In genomic region chr1:40691538-40692428, GRCh38 we compare ENCODE assay signal across 8 cellular contexts. TPM values are rescaled to one million over a fixed set of nuclear protein-coding genes. Genes with fewer than 3 reads are reported as not detected.
DNase-seq lines count a peak whose midpoint lies in the region; FAIRE-seq and TF ChIP-seq lines count a peak whose summit lies in the region.

Gene NFYC, plus strand, starts transcription at chr1:40691704. Its CDS starts 47,140 bp downstream, at chr1:40738844.

- TF ChIP-seq POLR2A in H54 (IDR thresholded peaks at IDR 0.05; ENCODE audit: low read depth, low read length) = peak; percentile 83

- no peaks in the 10 kb centered on the region for H3K27me3 Mint-ChIP-seq in nephron (ENCODE audit: low read depth)
- no peaks in the 10 kb centered on the region for H3K27me3 Mint-ChIP-seq in stimulated activated naive CD8-positive, alpha-beta T cell treated with anti-CD3 and anti-CD28 coated beads, Interleukin-15, Interleukin-2, amounts not matched to agents 100 ng/mL and 50 ng/mL, for 24 hours

- FAIRE-seq in H54 (lab: Jason Lieb, UNC) = peak; percentile 96

- TF ChIP-seq CTCF in fibroblast of pulmonary artery (IDR thresholded peaks at IDR 0.05; ENCODE audit: low read length, missing control alignments) (no peak), nephron (IDR thresholded peaks at IDR 0.05; ENCODE audit: unreplicated experiment in 3 of 3) (no peak)

- peaks cover 25% of the 10 kb centered on the region for H3K36me3 Mint-ChIP-seq in nephron (ENCODE audit: low read depth)
- peaks cover 33% of the 10 kb centered on the region for H3K36me3 Mint-ChIP-seq in stimulated activated naive CD8-positive, alpha-beta T cell treated with anti-CD3 and anti-CD28 coated beads, Interleukin-15, Interleukin-2, amounts not matched to agents 100 ng/mL and 50 ng/mL, for 24 hours (ENCODE audit: low read depth)

- peak within 1 kb of the TSS; percentile 93 to 98 (median 95) for H3K27ac Mint-ChIP-seq in nephron
- H3K27ac Mint-ChIP-seq in stimulated activated naive CD8-positive, alpha-beta T cell treated with anti-CD3 and anti-CD28 coated beads, Interleukin-15, Interleukin-2, amounts not matched to agents 100 ng/mL and 50 ng/mL, for 24 hours = peak within 1 kb of the TSS; percentile 97

- H3K4me3 Mint-ChIP-seq in nephron = peak within 1 kb of the TSS; percentile 94 to 97 (median 95)
- peak within 1 kb of the TSS; percentile 91 for H3K4me3 Mint-ChIP-seq in stimulated activated naive CD8-positive, alpha-beta T cell treated with anti-CD3 and anti-CD28 coated beads, Interleukin-15, Interleukin-2, amounts not matched to agents 100 ng/mL and 50 ng/mL, for 24 hours

- H3K4me3 ChIP-seq in fibroblast of pulmonary artery (replicated peaks; ENCODE audit: low read depth, low read length) = peak within 1 kb of the TSS; percentile 75

- H3K4me1 Mint-ChIP-seq in nephron = peaks cover 37% of the 10 kb centered on the region
- H3K4me1 Mint-ChIP-seq in stimulated activated naive CD8-positive, alpha-beta T cell treated with anti-CD3 and anti-CD28 coated beads, Interleukin-15, Interleukin-2, amounts not matched to agents 100 ng/mL and 50 ng/mL, for 24 hours (ENCODE audit: low read depth) = peaks cover 57% of the 10 kb centered on the region

- DNase-seq in EL (peak; percentile 99), H54 (ENCODE audit: insufficient read length, low spot score) (peak; percentile 91), M059J (ENCODE audit: low read depth) (peak; percentile 99), SHP77 (lab: John Stamatoyannopoulos, UW) (peak; percentile 99), fibroblast of pulmonary artery (ENCODE audit: low read depth) (peak; percentile 98)
- DNase-seq in activated effector memory CD4-positive, alpha-beta T cell treated with Interleukin-2 at 50 U/mL for 16 hours = peak; percentile 87

- peaks cover under 1% of the 10 kb centered on the region for H3K9me3 Mint-ChIP-seq in nephron
- no peaks in the 10 kb centered on the region for H3K9me3 Mint-ChIP-seq in stimulated activated naive CD8-positive, alpha-beta T cell treated with anti-CD3 and anti-CD28 coated beads, Interleukin-15, Interleukin-2, amounts not matched to agents 100 ng/mL and 50 ng/mL, for 24 hours

RNA-seq across cellular contexts. Expression of gene NFYC, which starts in this region (rescaled TPM):
- 24.9 and 38.1 TPM in 2 replicates for total RNA-seq in M059J (2014; rRNA removed; shearing (Covaris generic))

Comparison
In these comparisons a context has a peak if more than half of its experiments do, and no peak if none do; other contexts are left out.
1. Peak in every context shown above with its lines: DNase-seq and H3K4me3 ChIP-seq.